Comparison of ENCODE assay signal across 21 cellular contexts in the genomic region with DNA sequence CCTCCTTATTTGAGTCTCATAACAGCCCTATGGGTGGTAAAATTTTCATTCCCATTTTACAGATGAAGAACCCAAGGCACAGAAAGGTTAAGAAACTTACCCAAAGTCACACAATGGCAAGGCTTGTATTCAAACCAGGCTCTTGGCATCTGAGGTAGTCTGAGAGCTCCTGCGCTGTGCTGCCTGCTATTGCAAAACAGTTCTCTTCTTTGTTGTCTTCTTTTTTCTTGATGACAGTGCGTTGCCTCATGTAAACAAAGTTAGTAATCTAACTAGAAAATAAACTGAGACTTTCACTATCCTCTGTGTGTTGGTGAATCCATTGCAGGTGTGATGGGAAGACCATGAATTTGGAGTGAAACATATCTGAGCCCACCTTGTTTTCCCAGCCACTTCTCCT.
DNase-seq lines count a peak whose midpoint lies in the region; ATAC-seq, FAIRE-seq and TF ChIP-seq lines count a peak whose summit lies in the region.
"Had no signal": no experiment of that assay in that cellular context is flagged by ENCODE, and none has a peak within 500 bp of the region (broad histone marks: within the 10 kb centered on the region; RNA-seq: fewer than 3 reads in every experiment).

No MANE protein-coding gene starts in this region.

- no peak overlapping the region for H2BK120ac ChIP-seq in mesenchymal stem cell (ENCODE audit: low read depth, low read length)

- peaks cover 41% of the 10 kb centered on the region for H3F3A ChIP-seq in SU-DHL-6 (ENCODE audit: insufficient read depth)

- H3K4me1 ChIP-seq in right lobe of liver (peaks cover 0 to 7% (median 0%) of the 10 kb centered on the region in 4 donors), HepG2 (ENCODE audit: insufficient read depth, low read length) (no peaks in the 10 kb centered on the region), mesenchymal stem cell (ENCODE audit: control insufficient read depth, insufficient read depth, low read depth, low read length) (no peaks in the 10 kb centered on the region)

- in situ Hi-C loops in HepG2 (cut with HindIII; ENCODE audit: extremely low pct_ligation_motif_present, low pct_unique_long_range_greater_than_20kb): loop anchor here (25.0 kb wide), 1 partner anchor 442 kb away; a partner anchor contains a TSS

- no peak for TF ChIP-seq RAD21 in HepG2 (CRISPR knock-in tag; IDR thresholded peaks at IDR 0.05)

- TF ChIP-seq EP300 in HepG2 (IDR thresholded peaks at IDR 0.05; ENCODE audit: low read depth in 2 of 2, low read length in 2 of 2) (no peak), HepG2 (CRISPR knock-in tag; IDR thresholded peaks at IDR 0.05; ENCODE audit: borderline replicate concordance) (no peak)

- DNase-seq in right lobe of liver (no peak), HepG2 (ENCODE audit: low spot score) (no peak), mesenchymal stem cell (peak; percentile 42), NCI-H1092 treated with DMSO at 0.1 percent for 48 hours (lab: John Stamatoyannopoulos, UW) (no peak)
- DNase-seq: 8988T, DMS53, KBM-7, NCI-H1105 treated with DMSO at 0.1 percent for 48 hours, NCI-H2029 treated with DMSO at 0.1 percent for 48 hours, NCI-H226, NCI-H510A treated with DMSO at 0.1 percent for 48 hours, NCI-H748 treated with DMSO at 0.1 percent for 48 hours, OCI-M1 had no signal

- no TSS peak for BruUV-seq in HepG2 (replicated peaks; lab: Mats Ljungman, UMichigan)

- 18% methylated on average over 2 of the region's 2 CpGs for WGBS in right lobe of liver (ENCODE audit: insufficient coverage, low coverage, low lambda C conversion rate, missing lambda C conversion rate)
- WGBS in HepG2 (ENCODE audit: low lambda C conversion rate): 2% methylated on average over 2 of the region's 2 CpGs
- 80% methylated on average over 1 of the region's 2 CpGs for WGBS in mesenchymal stem cell

- no peak for TF ChIP-seq CTCF in right lobe of liver (IDR thresholded peaks at IDR 0.05)
- TF ChIP-seq CTCF in HepG2 (CRISPR knock-in tag; IDR thresholded peaks at IDR 0.05): no peak
- no peak for TF ChIP-seq CTCF in SU-DHL-6 (IDR thresholded peaks at IDR 0.05; ENCODE audit: insufficient read depth, low read length, poor library complexity, severe bottlenecking)

- no peak overlapping the region for H2AK5ac ChIP-seq in mesenchymal stem cell (ENCODE audit: low read length, severe bottlenecking)

- H3K9me2 ChIP-seq in SU-DHL-6 (replicated peaks; ENCODE audit: insufficient read depth, low read length): no peaks in the 10 kb centered on the region

- H3K79me1 ChIP-seq in mesenchymal stem cell (replicated peaks; ENCODE audit: low read length, poor library complexity, severe bottlenecking): no peaks in the 10 kb centered on the region

- TF ChIP-seq POLR2A in right lobe of liver (IDR thresholded peaks at IDR 0.05) (no peak), HepG2 (IDR thresholded peaks at IDR 0.05; ENCODE audit: insufficient read depth in 1 of 2, low read depth in 2 of 2, low read length in 2 of 2) (no peak)

- H2BK15ac ChIP-seq in mesenchymal stem cell (ENCODE audit: low read depth, poor library complexity, severe bottlenecking): no peak overlapping the region

- no peak overlapping the region for H3K27ac ChIP-seq in right lobe of liver
- no peak overlapping the region for H3K27ac ChIP-seq in HepG2 (ENCODE audit: extremely low read length, insufficient read depth, low read length)
- H3K27ac ChIP-seq in SU-DHL-6 (ENCODE audit: low read depth, low read length): peak overlapping the region; percentile 99
- no peak overlapping the region for H3K27ac ChIP-seq in mesenchymal stem cell (ENCODE audit: low read length, poor library complexity, severe bottlenecking)
- H3K27ac ChIP-seq: C4-2B, HL-60, SJSA1 had no signal

- no peaks in the 10 kb centered on the region for H3K27me3 ChIP-seq in right lobe of liver
- peaks cover 0 to 2% of the 10 kb centered on the region in 2 experiments; a peak in 1 of 5 replicates for H3K27me3 ChIP-seq in HepG2 (ENCODE audit: control insufficient read depth in 1 of 2, insufficient read depth in 2 of 2, low read length in 2 of 2)
- no peaks in the 10 kb centered on the region for H3K27me3 ChIP-seq in SU-DHL-6 (ENCODE audit: low read length)
- H3K27me3 ChIP-seq in mesenchymal stem cell (ENCODE audit: control insufficient read depth in 1 of 2, insufficient read depth in 1 of 2, low read length in 2 of 2): no peaks in the 10 kb centered on the region
- H3K27me3 ChIP-seq: SJSA1 had no signal

- H3K9ac ChIP-seq in HepG2 (ENCODE audit: insufficient read depth, low read depth, low read length) (no peak overlapping the region), SU-DHL-6 (ENCODE audit: low read length) (peak overlapping the region; percentile 36), mesenchymal stem cell (ENCODE audit: low read length) (no peak overlapping the region)

- H3K4me3 ChIP-seq in right lobe of liver (no peak overlapping the region), HepG2 (replicated peaks in 1 of 3; ENCODE audit: insufficient read depth in 1 of 3, low read depth in 2 of 3, low read length in 3 of 3) (no peak overlapping the region), SU-DHL-6 (ENCODE audit: insufficient read depth, low read length, poor library complexity, severe bottlenecking) (no peak overlapping the region), mesenchymal stem cell (ENCODE audit: insufficient read depth in 1 of 2, low read depth in 1 of 2, low read length in 2 of 2) (no peak overlapping the region)
- H3K4me3 ChIP-seq: SJSA1 had no signal

- intact Hi-C loops in right lobe of liver (cut with DNase I) (no loop called here), HepG2 (cut with micrococcal nuclease; ENCODE audit: unreplicated experiment) (no loop called here)

- no peak for FAIRE-seq in HepG2 (lab: Jason Lieb, UNC)
- FAIRE-seq: D721Med, RCC 7860 had no signal

- no peak overlapping the region for H3K14ac ChIP-seq in mesenchymal stem cell (ENCODE audit: low read length in 2 of 2)

- H2AFZ ChIP-seq in HepG2 (ENCODE audit: low read length): no peak overlapping the region
- H2AFZ ChIP-seq in SU-DHL-6 (ENCODE audit: low read depth, low read length, severe bottlenecking): peak overlapping the region; percentile 52
- no peak overlapping the region for H2AFZ ChIP-seq in mesenchymal stem cell (ENCODE audit: low read depth, low read length)

- no peak overlapping the region for H4K91ac ChIP-seq in mesenchymal stem cell (ENCODE audit: low read length)

- POLR2A ChIA-PET in HepG2 (lab: Yijun Ruan, JAX): no interaction called here

- H3K4ac ChIP-seq in mesenchymal stem cell (ENCODE audit: low read depth in 1 of 2, low read length in 2 of 2): no peak overlapping the region

- H3K36me3 ChIP-seq in right lobe of liver: no peaks in the 10 kb centered on the region
- no peaks in the 10 kb centered on the region for H3K36me3 ChIP-seq in HepG2 (replicated peaks in 1 of 2; ENCODE audit: control insufficient read depth in 1 of 2, insufficient read depth in 2 of 2, low read length in 2 of 2)
- H3K36me3 ChIP-seq in SU-DHL-6 (ENCODE audit: low read length): no peaks in the 10 kb centered on the region
- H3K36me3 ChIP-seq in mesenchymal stem cell (ENCODE audit: control insufficient read depth in 1 of 2, insufficient read depth in 2 of 2, low read depth in 1 of 2, low read length in 2 of 2): no peaks in the 10 kb centered on the region
- H3K36me3 ChIP-seq: SJSA1 had no signal

- H3K18ac ChIP-seq in mesenchymal stem cell (ENCODE audit: low read depth in 1 of 2, low read length in 2 of 2): no peak overlapping the region

- no peak overlapping the region for H3K23ac ChIP-seq in mesenchymal stem cell (ENCODE audit: low read length in 2 of 2)

- CTCF ChIA-PET in HepG2 (lab: Yijun Ruan, JAX; ENCODE audit: low intra/inter-chr PET ratio, low total read pairs): no interaction called here

- no peak overlapping the region for H2BK12ac ChIP-seq in mesenchymal stem cell (ENCODE audit: low read length in 2 of 2)

- no peaks in the 10 kb centered on the region for H3K9me3 ChIP-seq in right lobe of liver
- no peaks in the 10 kb centered on the region for H3K9me3 ChIP-seq in HepG2 (ENCODE audit: low read length)
- H3K9me3 ChIP-seq in SU-DHL-6 (ENCODE audit: insufficient read depth, low read length): no peaks in the 10 kb centered on the region
- H3K9me3 ChIP-seq in mesenchymal stem cell (ENCODE audit: control insufficient read depth, low read length): no peaks in the 10 kb centered on the region
- H3K9me3 ChIP-seq: SJSA1 had no signal

- ATAC-seq in right lobe of liver: peak; percentile 61 to 87 (median 74)
- ATAC-seq in HepG2: no peak
- no peak for ATAC-seq in HG03442 (IDR thresholded peaks at IDR 0.05; ENCODE audit: unreplicated experiment)
- ATAC-seq in GM21390 (IDR thresholded peaks at IDR 0.05; ENCODE audit: unreplicated experiment): no peak

- H3K4me2 ChIP-seq in HepG2 (ENCODE audit: low read depth, low read length) (no peak overlapping the region), SU-DHL-6 (ENCODE audit: low read depth, low read length, poor library complexity, severe bottlenecking) (peak overlapping the region; percentile 79), mesenchymal stem cell (ENCODE audit: low read length, poor library complexity, severe bottlenecking) (no peak overlapping the region)

- H4K8ac ChIP-seq in mesenchymal stem cell (ENCODE audit: low read length): no peak overlapping the region

- no peaks in the 10 kb centered on the region for H3K79me2 ChIP-seq in HepG2 (ENCODE audit: insufficient read depth, low read length)
- H3K79me2 ChIP-seq in SU-DHL-6 (ENCODE audit: insufficient read depth, low read length): no peaks in the 10 kb centered on the region

- H2BK5ac ChIP-seq in mesenchymal stem cell (ENCODE audit: low read depth, low read length, poor library complexity, severe bottlenecking): no peak overlapping the region

- H4K20me1 ChIP-seq in HepG2 (ENCODE audit: insufficient read depth, low read length): no peaks in the 10 kb centered on the region
- H4K20me1 ChIP-seq in SU-DHL-6 (ENCODE audit: low read depth, low read length): no peaks in the 10 kb centered on the region

TF ChIP-seq in HepG2, 621 proteins besides CTCF, POLR2A, EP300 and RAD21 (continues in another document):
- TF ChIP-seq DPF2 (CRISPR knock-in tag; IDR thresholded peaks at IDR 0.05; ENCODE audit: borderline replicate concordance, low read depth) (no peak), ZZZ3 (CRISPR knock-in tag; IDR thresholded peaks at IDR 0.05; ENCODE audit: borderline replicate concordance) (no peak), ZSCAN22 (CRISPR knock-in tag; IDR thresholded peaks at IDR 0.05) (no peak), NCOA1 (CRISPR knock-in tag; IDR thresholded peaks at IDR 0.05) (no peak), ZNF577 (CRISPR knock-in tag; IDR thresholded peaks at IDR 0.05; ENCODE audit: borderline replicate concordance, low read depth) (no peak), NCOA2 (CRISPR knock-in tag; IDR thresholded peaks at IDR 0.05) (no peak), ZNF260 (CRISPR knock-in tag; IDR thresholded peaks at IDR 0.05; ENCODE audit: borderline replicate concordance, low read depth) (no peak)

Comparison
In these comparisons a context has a peak if more than half of its experiments do, and no peak if none do; other contexts are left out.
1. ATAC-seq: peak in right lobe of liver (4 of 4); none in HepG2 (single experiment), HG03442 (single experiment) and GM21390 (single experiment).